In genomic region chr13:30346159-30346788, GRCh38 we compare ENCODE assay signal across 8 cellular contexts. TPM values are rescaled to one million over a fixed set of nuclear protein-coding genes. Genes with fewer than 3 reads are reported as not detected.
DNase-seq lines count a peak whose midpoint lies in the region; ATAC-seq, FAIRE-seq and TF ChIP-seq lines count a peak whose summit lies in the region.

No MANE protein-coding gene starts in this region.

- no peak overlapping the region for H3K9ac ChIP-seq in kidney (ENCODE audit: low read length in 2 of 2)

- no peak for FAIRE-seq in kidney (lab: Jason Lieb, UNC)

- TF ChIP-seq CTCF in kidney (IDR thresholded peaks at IDR 0.05; ENCODE audit: borderline replicate concordance, extremely low read depth, insufficient read depth): no peak

- H3K4me1 ChIP-seq in kidney (ENCODE audit: control insufficient read depth in 1 of 2, insufficient read depth in 1 of 2, low read depth in 1 of 2, low read length in 2 of 2): peaks cover 0 to 2% of the 10 kb centered on the region in 2 donors

- intact Hi-C loops in kidney (cut with DNase I): no loop called here

- peaks cover 1% of the 10 kb centered on the region for H3K36me3 Mint-ChIP-seq in activated naive CD4-positive, alpha-beta T cell treated with anti-CD3 and anti-CD28 coated beads, Interleukin-2, amount 50 U/mL, for 24 hours

- no peaks in the 10 kb centered on the region for H3K36me3 ChIP-seq in kidney (ENCODE audit: control insufficient read depth in 1 of 2, insufficient read depth in 2 of 2, low read length in 2 of 2)

- peak overlapping the region; percentile 63 for H3K4me3 Mint-ChIP-seq in activated naive CD4-positive, alpha-beta T cell treated with anti-CD3 and anti-CD28 coated beads, Interleukin-2, amount 50 U/mL, for 24 hours

- DNase-seq in NOMO-1 treated with dmso at 0.1 percent for 144 hours (lab: John Stamatoyannopoulos, UW; ENCODE audit: unreplicated experiment): peak; percentile 15
- DNase-seq in stimulated activated CD8-positive, alpha-beta memory T cell treated with anti-CD3 and anti-CD28 coated beads, Interleukin-2, amount 100 ng/mL, for 48 hours (ENCODE audit: low read depth in 2 of 2): peak; percentile 19 to 34
- DNase-seq in midbrain (lab: John Stamatoyannopoulos, UW): no peak
- no peak for DNase-seq in NCI-H146 (lab: John Stamatoyannopoulos, UW)
- no peak for DNase-seq in COLO668 (lab: John Stamatoyannopoulos, UW; ENCODE audit: unreplicated experiment)
- no peak for DNase-seq in kidney

- no peak overlapping the region for H3K4me3 ChIP-seq in kidney (ENCODE audit: low read length in 2 of 2)

- peaks cover 50% of the 10 kb centered on the region for H3K4me1 Mint-ChIP-seq in activated naive CD4-positive, alpha-beta T cell treated with anti-CD3 and anti-CD28 coated beads, Interleukin-2, amount 50 U/mL, for 24 hours

- H3K9me3 ChIP-seq in kidney (ENCODE audit: control insufficient read depth in 1 of 2, low read length in 2 of 2): no peaks in the 10 kb centered on the region

- ATAC-seq in GM19463 (IDR thresholded peaks at IDR 0.05; ENCODE audit: unreplicated experiment): peak; percentile 85

- no peaks in the 10 kb centered on the region for H3K9me3 Mint-ChIP-seq in activated naive CD4-positive, alpha-beta T cell treated with anti-CD3 and anti-CD28 coated beads, Interleukin-2, amount 50 U/mL, for 24 hours

- H3K27ac Mint-ChIP-seq in activated naive CD4-positive, alpha-beta T cell treated with anti-CD3 and anti-CD28 coated beads, Interleukin-2, amount 50 U/mL, for 24 hours: peak overlapping the region; percentile 60

- H3K27ac ChIP-seq in kidney (ENCODE audit: low read depth in 2 of 2, low read length in 2 of 2): no peak overlapping the region

- H3K27me3 Mint-ChIP-seq in activated naive CD4-positive, alpha-beta T cell treated with anti-CD3 and anti-CD28 coated beads, Interleukin-2, amount 50 U/mL, for 24 hours: no peaks in the 10 kb centered on the region

RNA-seq across cellular contexts. Expression of gene KATNAL1, which starts 38.9 kb away (rescaled TPM):
- 21.8 TPM for total RNA-seq in kidney
- polyA plus RNA-seq in kidney (ENCODE audit: insufficient read depth, low read depth, low replicate concordance): 2.5 TPM

Comparison
In these comparisons a context has a peak if more than half of its experiments do, and no peak if none do; other contexts are left out.
1. DNase-seq: peak in NOMO-1 treated with dmso at 0.1 percent for 144 hours (single experiment) and stimulated activated CD8-positive, alpha-beta memory T cell treated with anti-CD3 and anti-CD28 coated beads, Interleukin-2, amount 100 ng/mL, for 48 hours (2 of 2); none in midbrain (single experiment), NCI-H146 (single experiment), COLO668 (single experiment) and kidney (single experiment).